ENCODE assay signal across 21 cellular contexts in the genomic region with DNA sequence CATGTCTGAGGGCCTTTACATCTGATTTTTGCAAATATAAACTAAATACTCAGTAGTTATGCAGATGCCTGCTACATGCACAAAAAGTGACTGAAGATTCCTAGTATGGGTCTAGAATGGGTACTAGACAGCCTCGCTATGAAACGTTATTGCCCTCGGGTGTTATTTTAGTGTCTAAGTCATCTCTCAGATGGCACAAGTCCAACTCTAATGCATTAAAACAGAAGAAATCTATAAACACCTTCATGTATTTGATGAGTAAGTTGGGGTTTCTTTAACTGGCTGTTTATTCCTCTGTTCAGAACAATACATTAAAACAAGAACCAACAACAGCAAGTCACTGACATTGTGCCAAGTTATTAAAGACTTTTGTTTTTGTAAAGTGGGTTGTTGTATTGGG. TPM values are rescaled to one million over a fixed set of nuclear protein-coding genes. Genes with fewer than 3 reads are reported as not detected.
"Had no signal": no experiment of that assay in that cellular context is flagged by ENCODE, and none has a peak within 500 bp of the region (broad histone marks: within the 10 kb centered on the region; RNA-seq: fewer than 3 reads in every experiment).

No MANE protein-coding gene starts in this region.

- H3K27ac ChIP-seq: KMS-11 had no signal

- H3K9ac ChIP-seq: KMS-11 had no signal

- DNase-seq: activated B cell treated with CpG ODN at 0.5 μM for 24 hours; activated CD4-positive, alpha-beta T cell treated with anti-CD3 and anti-CD28 coated beads, Interleukin-2, amount 50 U/mL, for 1 hour; activated CD8-positive, alpha-beta memory T cell treated with anti-CD3 and anti-CD28 coated beads, Interleukin-2, amount 50 U/mL, for 4 hours; activated CD8-positive, alpha-beta T cell treated with anti-CD3 and anti-CD28 coated beads for 36 hours; activated effector memory CD4-positive, alpha-beta T cell treated with Interleukin-2 at 50 U/mL for 16 hours; activated naive CD4-positive, alpha-beta T cell; aorta; NCI-H1105 treated with DMSO at 0.1 percent for 48 hours; NCI-H1436 treated with DMSO at 0.1 percent for 48 hours; NCI-H187; NCI-H2081; NCI-H2171 treated with DMSO at 0.1 percent for 48 hours; NCI-H226; NCI-H510A; NCI-H526 treated with DMSO at 0.1 percent for 48 hours; NCI-H82; SHP77 treated with DMSO at 0.1 percent for 48 hours had no signal

- ATAC-seq: activated CD8-positive, alpha-beta T cell treated with anti-CD3 and anti-CD28 coated beads for 36 hours; Panc1 had no signal

- H3K4me2 ChIP-seq: KMS-11 had no signal

RNA-seq across cellular contexts. Expression of gene TEX36, which starts 41.6 kb away (rescaled TPM):
- total RNA-seq: activated B cell treated with CpG ODN at 0.5 μM for 24 hours; activated CD8-positive, alpha-beta T cell treated with anti-CD3 and anti-CD28 coated beads for 36 hours; aorta; OCI-LY7; SK-MEL-5 had no signal
- polyA plus RNA-seq: aorta had no signal
